In the genomic region with DNA sequence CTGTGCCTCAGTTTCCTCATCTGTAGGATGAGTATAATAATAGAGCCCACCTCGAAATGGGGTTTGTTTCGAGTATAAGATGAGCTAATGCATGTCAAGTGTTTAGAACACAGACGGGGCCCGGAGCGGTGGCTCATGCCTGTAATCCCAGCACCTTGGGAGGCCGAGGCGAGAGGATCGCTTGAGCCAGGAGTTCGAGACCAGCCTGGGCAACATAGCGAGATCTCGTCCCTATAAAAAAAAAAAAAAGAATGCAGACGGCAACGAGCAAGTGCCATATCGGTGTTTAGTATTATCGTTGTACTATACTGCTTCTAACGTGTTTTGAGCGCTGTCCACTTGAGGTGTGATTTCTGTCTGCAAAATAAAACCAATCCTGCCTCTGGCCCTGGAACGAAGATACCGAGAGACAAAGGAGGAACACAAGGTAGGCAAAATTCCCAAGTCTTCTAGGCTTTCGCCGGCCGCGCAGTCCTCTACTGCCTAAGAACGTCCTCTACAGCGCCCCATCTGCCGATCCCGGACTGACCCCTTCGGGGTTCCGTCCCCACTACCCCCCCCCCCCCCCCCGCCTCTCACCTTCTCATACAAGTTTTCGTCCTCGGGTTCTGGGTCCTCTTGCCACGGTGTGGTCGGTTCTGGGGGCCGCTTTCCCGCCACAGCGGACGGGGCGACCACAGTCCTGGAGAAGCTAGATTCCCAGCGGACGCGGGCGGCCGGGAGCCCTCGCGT, we compare ENCODE assay signal across 8 cellular contexts. TPM values are rescaled to one million over a fixed set of nuclear protein-coding genes. Genes with fewer than 3 reads are reported as not detected.
DNase-seq lines count a peak whose midpoint lies in the region; ATAC-seq, FAIRE-seq and TF ChIP-seq lines count a peak whose summit lies in the region.

No MANE protein-coding gene starts in this region.

- H3K9ac ChIP-seq in colonic mucosa (ENCODE audit: low read depth in 2 of 2, low read length in 2 of 2) (peak overlapping the region; percentile 73 to 92), HepG2 (ENCODE audit: insufficient read depth, low read depth, low read length) (peak overlapping the region; percentile 89)

- no peak overlapping the region for H2AFZ ChIP-seq in HepG2 (ENCODE audit: low read length)

- peak; percentile 13 for ATAC-seq in HG03060 (IDR thresholded peaks at IDR 0.05; ENCODE audit: low read depth, unreplicated experiment)
- ATAC-seq in HepG2, result no peak

- peaks cover 32% of the 10 kb centered on the region for H3K4me1 Mint-ChIP-seq in stimulated activated naive CD8-positive, alpha-beta T cell treated with anti-CD3 and anti-CD28 coated beads, Interleukin-15, Interleukin-2, amounts not matched to agents 100 ng/mL and 50 ng/mL, for 24 hours (ENCODE audit: low read depth)

- intact Hi-C loops in colonic mucosa (cut with DNase I), result no loop called here
- intact Hi-C loops in HepG2 (cut with micrococcal nuclease; ENCODE audit: unreplicated experiment), result loop anchor here (2.0 kb wide), 1 partner anchor 17 kb away; no protein-coding TSS in a partner anchor

- H3K27me3 ChIP-seq in colonic mucosa (no peaks in the 10 kb centered on the region), HepG2 (ENCODE audit: control insufficient read depth in 1 of 2, insufficient read depth in 2 of 2, low read length in 2 of 2) (no peaks in the 10 kb centered on the region)

- H3K27ac ChIP-seq in colonic mucosa, result peak overlapping the region; percentile 91
- H3K27ac ChIP-seq in HepG2 (ENCODE audit: extremely low read length, insufficient read depth, low read length), result peak overlapping the region; percentile 98

- H3K9me3 ChIP-seq in colonic mucosa (no peaks in the 10 kb centered on the region), HepG2 (ENCODE audit: low read length) (no peaks in the 10 kb centered on the region)

- DNase-seq in AG08395 (ENCODE audit: low spot score) (peak; percentile 59), RKO (ENCODE audit: low spot score) (peak; percentile 61), colonic mucosa (peak; percentile 27), HepG2 (ENCODE audit: low spot score) (no peak), NCI-H526 treated with DMSO at 0.1 percent for 48 hours (lab: John Stamatoyannopoulos, UW) (no peak)

- WGBS in HepG2 (ENCODE audit: low lambda C conversion rate), result 7% methylated on average over 15 of the region's 46 CpGs

- peak overlapping the region; percentile 99 for H3K27ac Mint-ChIP-seq in stimulated activated naive CD8-positive, alpha-beta T cell treated with anti-CD3 and anti-CD28 coated beads, Interleukin-15, Interleukin-2, amounts not matched to agents 100 ng/mL and 50 ng/mL, for 24 hours

- H3K27me3 Mint-ChIP-seq in stimulated activated naive CD8-positive, alpha-beta T cell treated with anti-CD3 and anti-CD28 coated beads, Interleukin-15, Interleukin-2, amounts not matched to agents 100 ng/mL and 50 ng/mL, for 24 hours, result no peaks in the 10 kb centered on the region

- H3K36me3 ChIP-seq in colonic mucosa (no peaks in the 10 kb centered on the region), HepG2 (replicated peaks in 1 of 2; ENCODE audit: control insufficient read depth in 1 of 2, insufficient read depth in 2 of 2, low read length in 2 of 2) (peaks cover 1 to 7% of the 10 kb centered on the region in 2 experiments; a peak in 3 of 5 replicates)

- FAIRE-seq in HepG2 (lab: Jason Lieb, UNC), result no peak

- no peaks in the 10 kb centered on the region for H3K4me1 ChIP-seq in colonic mucosa
- H3K4me1 ChIP-seq in HepG2 (ENCODE audit: insufficient read depth, low read length), result peaks cover 20% of the 10 kb centered on the region

- H3K4me3 ChIP-seq in GM12875 (ENCODE audit: low read depth, low read length), result peak overlapping the region; percentile 68
- H3K4me3 ChIP-seq in colonic mucosa, result peak overlapping the region; percentile 55
- H3K4me3 ChIP-seq in HepG2 (replicated peaks in 1 of 3; ENCODE audit: insufficient read depth in 1 of 3, low read depth in 2 of 3, low read length in 3 of 3), result peak overlapping the region; percentile 58 to 83 (median 76); a peak in 5 of 6 replicates

- TF ChIP-seq POLR2A in HepG2 (IDR thresholded peaks at IDR 0.05; ENCODE audit: insufficient read depth in 1 of 2, low read depth in 2 of 2, low read length in 2 of 2), result no peak

- H3K4me2 ChIP-seq in HepG2 (ENCODE audit: low read depth, low read length), result peak overlapping the region; percentile 93

- peaks cover 40% of the 10 kb centered on the region for H3K36me3 Mint-ChIP-seq in stimulated activated naive CD8-positive, alpha-beta T cell treated with anti-CD3 and anti-CD28 coated beads, Interleukin-15, Interleukin-2, amounts not matched to agents 100 ng/mL and 50 ng/mL, for 24 hours (ENCODE audit: low read depth)

- BruUV-seq in HepG2 (replicated peaks; lab: Mats Ljungman, UMichigan), result TSS peak; percentile 84

- H3K9me3 Mint-ChIP-seq in stimulated activated naive CD8-positive, alpha-beta T cell treated with anti-CD3 and anti-CD28 coated beads, Interleukin-15, Interleukin-2, amounts not matched to agents 100 ng/mL and 50 ng/mL, for 24 hours, result no peaks in the 10 kb centered on the region

- peaks cover 43% of the 10 kb centered on the region for H3K79me2 ChIP-seq in HepG2 (ENCODE audit: insufficient read depth, low read length)

- POLR2A ChIA-PET in HepG2 (lab: Yijun Ruan, JAX), result interaction anchor here (0.6 to 2.0 kb wide), 9 partner anchors 14 to 307 kb away, joined by 3 to 35 read pairs (median 4); a partner anchor contains a TSS

- H3K4me3 Mint-ChIP-seq in stimulated activated naive CD8-positive, alpha-beta T cell treated with anti-CD3 and anti-CD28 coated beads, Interleukin-15, Interleukin-2, amounts not matched to agents 100 ng/mL and 50 ng/mL, for 24 hours, result peak overlapping the region; percentile 98

- no peak for TF ChIP-seq CTCF in GM12875 (IDR thresholded peaks at IDR 0.05; ENCODE audit: borderline replicate concordance, insufficient read depth, low read depth, low read length)
- TF ChIP-seq CTCF in colonic mucosa (IDR thresholded peaks at IDR 0.05), result no peak
- no peak for TF ChIP-seq CTCF in HepG2 (CRISPR knock-in tag; IDR thresholded peaks at IDR 0.05)

- no peak for TF ChIP-seq EP300 in HepG2 (IDR thresholded peaks at IDR 0.05; ENCODE audit: low read depth in 2 of 2, low read length in 2 of 2)
- no peak for TF ChIP-seq EP300 in HepG2 (CRISPR knock-in tag; IDR thresholded peaks at IDR 0.05; ENCODE audit: borderline replicate concordance)

- in situ Hi-C loops in HepG2 (cut with HindIII; ENCODE audit: extremely low pct_ligation_motif_present, low pct_unique_long_range_greater_than_20kb), result no loop called here

- H4K20me1 ChIP-seq in HepG2 (ENCODE audit: insufficient read depth, low read length), result peaks cover 18% of the 10 kb centered on the region; the same call in 1 of the 2 replicates

- no peak for TF ChIP-seq RAD21 in HepG2 (CRISPR knock-in tag; IDR thresholded peaks at IDR 0.05)

- CTCF ChIA-PET in HepG2 (lab: Yijun Ruan, JAX; ENCODE audit: low intra/inter-chr PET ratio, low total read pairs), result no interaction called here

RNA-seq across cellular contexts. Expression of a gene that starts 0.4 kb away (rescaled TPM):
- 10 to 100 TPM; 84.6 to 97.1 TPM for total RNA-seq in colonic mucosa
- 94.8 and 100 TPM in 2 replicates for total RNA-seq in HepG2 (2016; rRNA removed; fragmentation: Illumina TruSeq; extraction: Trizol)
- 63.5 and 69.5 TPM in 2 replicates for total RNA-seq in HepG2 (2016; cell fraction: cytosol; rRNA removed; fragmentation: Illumina TruSeq; extraction: Trizol; ENCODE audit: low read depth)
- 101 and 102 TPM in 2 replicates for total RNA-seq in HepG2 (2016; cell fraction: insoluble cytoplasmic fraction; rRNA removed; fragmentation: Illumina TruSeq; extraction: Trizol)
- total RNA-seq in HepG2 (2016; cell fraction: membrane; rRNA removed; fragmentation: Illumina TruSeq; extraction: Trizol), result 56.7 and 63.8 TPM in 2 replicates
- 50.3 and 51.3 TPM in 2 replicates for total RNA-seq in HepG2 (2016; cell fraction: nucleus; rRNA removed; fragmentation: Illumina TruSeq; extraction: Trizol)
- polyA plus RNA-seq in HepG2 (2011; rRNA removed), result 46.6 and 53.9 TPM in 2 replicates
- 62.7 and 82.8 TPM in 2 replicates for polyA plus RNA-seq in HepG2 (2011; cell fraction: cytosol; rRNA removed)
- 23.0 and 26.5 TPM in 2 replicates for polyA plus RNA-seq in HepG2 (2011; cell fraction: nucleus; rRNA removed)
- 42.6 and 54.4 TPM in 2 replicates for polyA plus RNA-seq in HepG2 (2012)
- 79.8 and 82.5 TPM in 2 replicates for polyA plus RNA-seq in HepG2 (2016; cell fraction: cytosol; fragmentation: Illumina TruSeq; extraction: Trizol; ENCODE audit: low read depth)
- polyA plus RNA-seq in HepG2 (2016; cell fraction: insoluble cytoplasmic fraction; fragmentation: Illumina TruSeq; extraction: Trizol; ENCODE audit: low read depth), result 92.6 and 96.5 TPM in 2 replicates
- 57.9 and 58.0 TPM in 2 replicates for polyA plus RNA-seq in HepG2 (2016; cell fraction: membrane; fragmentation: Illumina TruSeq; extraction: Trizol; ENCODE audit: low read depth)
- polyA plus RNA-seq in HepG2 (2016; cell fraction: nucleus; fragmentation: Illumina TruSeq; extraction: Trizol; ENCODE audit: insufficient read depth, low read depth), result 81.9 and 89.2 TPM in 2 replicates
- polyA minus RNA-seq in HepG2 (2011; rRNA and poly(A)+ RNA removed; ENCODE audit: low replicate concordance), result 77.2 and 279 TPM in 2 replicates
- polyA minus RNA-seq in HepG2 (2011; cell fraction: cytosol; rRNA and poly(A)+ RNA removed), result 29.8 and 30.6 TPM in 2 replicates
- 7.1 and 9.5 TPM in 2 replicates for polyA minus RNA-seq in HepG2 (2011; cell fraction: nucleus; rRNA and poly(A)+ RNA removed)

RNA-seq across cellular contexts. Expression of a gene that starts 1.0 kb away (rescaled TPM):
- 10 to 100 TPM; 30.0 to 67.8 TPM for total RNA-seq in colonic mucosa
- 41.6 and 43.1 TPM in 2 replicates for total RNA-seq in HepG2 (2016; rRNA removed; fragmentation: Illumina TruSeq; extraction: Trizol)
- total RNA-seq in HepG2 (2016; cell fraction: cytosol; rRNA removed; fragmentation: Illumina TruSeq; extraction: Trizol; ENCODE audit: low read depth), result 3.1 and 4.0 TPM in 2 replicates
- total RNA-seq in HepG2 (2016; cell fraction: insoluble cytoplasmic fraction; rRNA removed; fragmentation: Illumina TruSeq; extraction: Trizol), result 35.5 and 44.5 TPM in 2 replicates
- total RNA-seq in HepG2 (2016; cell fraction: membrane; rRNA removed; fragmentation: Illumina TruSeq; extraction: Trizol), result 12.2 and 12.8 TPM in 2 replicates
- total RNA-seq in HepG2 (2016; cell fraction: nucleus; rRNA removed; fragmentation: Illumina TruSeq; extraction: Trizol), result 22.5 and 26.2 TPM in 2 replicates
- 15.8 and 15.9 TPM in 2 replicates for polyA plus RNA-seq in HepG2 (2011; rRNA removed)
- polyA plus RNA-seq in HepG2 (2011; cell fraction: cytosol; rRNA removed), result 10.4 and 16.9 TPM in 2 replicates
- polyA plus RNA-seq in HepG2 (2011; cell fraction: nucleus; rRNA removed), result 45.1 and 59.0 TPM in 2 replicates
- 14.1 and 15.9 TPM in 2 replicates for polyA plus RNA-seq in HepG2 (2012)
- polyA plus RNA-seq in HepG2 (2016; cell fraction: cytosol; fragmentation: Illumina TruSeq; extraction: Trizol; ENCODE audit: low read depth), result 2.7 and 3.4 TPM in 2 replicates
- 29.5 and 39.2 TPM in 2 replicates for polyA plus RNA-seq in HepG2 (2016; cell fraction: insoluble cytoplasmic fraction; fragmentation: Illumina TruSeq; extraction: Trizol; ENCODE audit: low read depth)
- 6.9 and 7.3 TPM in 2 replicates for polyA plus RNA-seq in HepG2 (2016; cell fraction: membrane; fragmentation: Illumina TruSeq; extraction: Trizol; ENCODE audit: low read depth)
- 49.1 and 54.4 TPM in 2 replicates for polyA plus RNA-seq in HepG2 (2016; cell fraction: nucleus; fragmentation: Illumina TruSeq; extraction: Trizol; ENCODE audit: insufficient read depth, low read depth)
- polyA minus RNA-seq in HepG2 (2011; rRNA and poly(A)+ RNA removed; ENCODE audit: low replicate concordance), result 24.6 and 41.4 TPM in 2 replicates
- 10.8 and 15.2 TPM in 2 replicates for polyA minus RNA-seq in HepG2 (2011; cell fraction: cytosol; rRNA and poly(A)+ RNA removed)
- polyA minus RNA-seq in HepG2 (2011; cell fraction: nucleus; rRNA and poly(A)+ RNA removed), result 9.4 and 10.0 TPM in 2 replicates

RNA-seq across cellular contexts. Expression of a gene that starts 49.6 kb away (rescaled TPM):
- 100 to 1,000 TPM; 237 to 327 TPM for total RNA-seq in colonic mucosa
- total RNA-seq in HepG2 (2016; rRNA removed; fragmentation: Illumina TruSeq; extraction: Trizol), result 93.3 and 95.6 TPM in 2 replicates
- 5.4 and 7.1 TPM in 2 replicates for total RNA-seq in HepG2 (2016; cell fraction: cytosol; rRNA removed; fragmentation: Illumina TruSeq; extraction: Trizol; ENCODE audit: low read depth)
- 77.7 and 94.2 TPM in 2 replicates for total RNA-seq in HepG2 (2016; cell fraction: insoluble cytoplasmic fraction; rRNA removed; fragmentation: Illumina TruSeq; extraction: Trizol)
- total RNA-seq in HepG2 (2016; cell fraction: membrane; rRNA removed; fragmentation: Illumina TruSeq; extraction: Trizol), result 18.1 and 19.1 TPM in 2 replicates
- 55.6 and 61.3 TPM in 2 replicates for total RNA-seq in HepG2 (2016; cell fraction: nucleus; rRNA removed; fragmentation: Illumina TruSeq; extraction: Trizol)
- polyA plus RNA-seq in HepG2 (2011; rRNA removed), result 129 and 146 TPM in 2 replicates
- polyA plus RNA-seq in HepG2 (2011; cell fraction: cytosol; rRNA removed), result 77.3 and 97.9 TPM in 2 replicates
- 223 and 227 TPM in 2 replicates for polyA plus RNA-seq in HepG2 (2011; cell fraction: nucleus; rRNA removed)
- 84.6 and 94.4 TPM in 2 replicates for polyA plus RNA-seq in HepG2 (2012)
- 4.8 and 5.6 TPM in 2 replicates for polyA plus RNA-seq in HepG2 (2016; cell fraction: cytosol; fragmentation: Illumina TruSeq; extraction: Trizol; ENCODE audit: low read depth)
- 93.8 and 120 TPM in 2 replicates for polyA plus RNA-seq in HepG2 (2016; cell fraction: insoluble cytoplasmic fraction; fragmentation: Illumina TruSeq; extraction: Trizol; ENCODE audit: low read depth)
- 10.0 and 13.0 TPM in 2 replicates for polyA plus RNA-seq in HepG2 (2016; cell fraction: membrane; fragmentation: Illumina TruSeq; extraction: Trizol; ENCODE audit: low read depth)
- 158 and 178 TPM in 2 replicates for polyA plus RNA-seq in HepG2 (2016; cell fraction: nucleus; fragmentation: Illumina TruSeq; extraction: Trizol; ENCODE audit: insufficient read depth, low read depth)
- 280 and 721 TPM in 2 replicates for polyA minus RNA-seq in HepG2 (2011; rRNA and poly(A)+ RNA removed; ENCODE audit: low replicate concordance)
- polyA minus RNA-seq in HepG2 (2011; cell fraction: cytosol; rRNA and poly(A)+ RNA removed), result 69.7 and 70.1 TPM in 2 replicates
- 44.2 and 45.4 TPM in 2 replicates for polyA minus RNA-seq in HepG2 (2011; cell fraction: nucleus; rRNA and poly(A)+ RNA removed)

Comparison
In these comparisons a context has a peak if more than half of its experiments do, and no peak if none do; other contexts are left out.
1. DNase-seq: peak in AG08395 (single experiment), RKO (single experiment) and colonic mucosa (single experiment); none in HepG2 (single experiment) and NCI-H526 treated with DMSO at 0.1 percent for 48 hours (single experiment).
2. Peak in every context shown above with its lines, with median percentiles within 50 percentile points of each other: H3K4me3 ChIP-seq.